In the genomic region with DNA sequence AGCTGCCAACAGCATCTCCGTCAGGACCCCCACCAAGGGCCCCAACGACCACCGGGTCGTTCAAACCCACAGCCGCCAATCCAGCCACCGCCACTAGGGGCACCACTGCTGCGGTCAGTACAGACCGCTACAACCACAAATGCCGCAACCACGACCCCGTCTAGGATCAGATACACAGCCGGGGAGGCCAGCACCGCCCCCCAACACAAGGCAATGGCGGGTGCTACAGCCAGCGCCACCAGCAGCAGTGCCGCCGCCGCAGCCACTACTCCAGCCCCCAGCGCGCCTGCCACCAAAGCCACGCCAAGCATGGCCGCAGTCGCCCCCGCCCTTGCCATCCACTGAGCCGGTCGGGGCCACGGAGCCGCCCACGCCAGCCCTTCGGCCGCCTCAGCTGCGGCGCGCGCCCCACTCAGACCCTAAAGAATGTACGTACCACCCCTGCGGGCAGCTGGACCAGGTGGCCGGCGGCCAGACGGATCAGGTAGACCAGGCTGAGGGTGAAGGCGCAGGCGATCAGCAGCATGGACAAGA, we compare ENCODE assay signal across 1 cellular context.
TF ChIP-seq lines count a peak whose summit lies in the region.

No MANE protein-coding gene starts in this region.

TF ChIP-seq in K562, 482 proteins besides CTCF, POLR2A, EP300 and RAD21 (continued from another document):
- no peak for TF ChIP-seq MYBL2 (IDR thresholded peaks at IDR 0.05; ENCODE audit: low read depth)
- no peak for TF ChIP-seq MYBL2 (CRISPR knock-in tag; IDR thresholded peaks at IDR 0.05; ENCODE audit: borderline replicate concordance)
- TF ChIP-seq CCAR2 (IDR thresholded peaks at IDR 0.05; ENCODE audit: low read depth, low read length): no peak
- no peak for TF ChIP-seq CEBPB (tag; IDR thresholded peaks at IDR 0.05)
- TF ChIP-seq SMAD3 (CRISPR knock-in tag; conservative IDR thresholded peaks at IDR 0.05): 0 out of 2 replicates have a peak, but pooled peaks have one; percentile 49
- no peak for TF ChIP-seq HMBOX1 (IDR thresholded peaks at IDR 0.05)
- peak; percentile 58; the same call in 1 of the 2 replicates for TF ChIP-seq CTBP1 (IDR thresholded peaks at IDR 0.05; ENCODE audit: borderline replicate concordance)
- TF ChIP-seq EP400 (IDR thresholded peaks at IDR 0.05): no peak
